ENCODE assay signal across 29 cellular contexts in the genomic region with DNA sequence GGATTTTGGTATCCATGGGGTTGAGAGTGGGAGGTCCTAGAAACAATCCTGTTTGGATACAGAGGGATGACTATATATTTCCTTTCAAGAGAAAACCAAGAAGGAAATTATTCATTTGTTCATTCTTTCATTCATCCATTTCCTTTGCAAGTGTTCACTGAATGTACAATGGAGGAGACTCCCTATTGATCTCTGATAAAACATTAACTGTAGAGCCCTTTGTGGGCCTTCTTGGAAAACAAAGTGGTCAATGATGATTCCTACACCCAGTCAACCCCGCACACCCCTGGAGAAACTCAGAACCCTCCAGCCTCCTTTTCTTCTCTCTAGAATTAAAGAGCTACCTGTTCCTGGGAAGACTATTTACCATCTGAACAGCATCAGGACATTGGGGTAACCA.
"Had no signal": no experiment of that assay in that cellular context is flagged by ENCODE, and none has a peak within 500 bp of the region (broad histone marks: within the 10 kb centered on the region; RNA-seq: fewer than 3 reads in every experiment).

No MANE protein-coding gene starts in this region.

- DNase-seq: Karpas-422, Kasumi-1, MG63, MM.1S, MV-4-11, NCI-H1048, NCI-H1092, NCI-H1092 treated with DMSO at 0.1 percent for 48 hours, NCI-H1105, NCI-H1105 treated with DMSO at 0.1 percent for 48 hours, NCI-H1417 treated with DMSO at 0.1 percent for 48 hours, NCI-H1436, NCI-H1436 treated with DMSO at 0.1 percent for 48 hours, NCI-H146, NCI-H1694, NCI-H1694 treated with DMSO at 0.1 percent for 48 hours, NCI-H187 treated with DMSO at 0.1 percent for 48 hours, NCI-H1930, NCI-H2029 treated with DMSO at 0.1 percent for 48 hours, NCI-H2081, NCI-H2081 treated with DMSO at 0.1 percent for 48 hours, NCI-H2107, NCI-H2171, NCI-H2171 treated with DMSO at 0.1 percent for 48 hours, NCI-H2227 treated with DMSO at 0.1 percent for 48 hours, NCI-H226, NCI-H446, NCI-H446 treated with DMSO at 0.1 percent for 48 hours, NCI-H510A had no signal

- H3K36me3 ChIP-seq: MG63 had no signal

- H3K27me3 ChIP-seq: MG63 had no signal

- H3K4me3 ChIP-seq: MG63 had no signal
